ENCODE assay signal across 8 cellular contexts in genomic region chr7:128266891-128267839, GRCh38. TPM values are rescaled to one million over a fixed set of nuclear protein-coding genes. Genes with fewer than 3 reads are reported as not detected.
A peak's percentile ranks its signal among the peaks of the same experiment; 100 is the strongest.
DNase-seq lines count a peak whose midpoint lies in the region; ATAC-seq, FAIRE-seq and TF ChIP-seq lines count a peak whose summit lies in the region.

No MANE protein-coding gene starts in this region.

- no peaks in the 10 kb centered on the region for H3K79me2 ChIP-seq in keratinocyte (ENCODE audit: control insufficient read depth, insufficient read depth, low read length)

- H3K4me3 ChIP-seq in bronchial epithelial cell (ENCODE audit: low read depth, low read length) = no peak overlapping the region
- peak overlapping the region in 2 of 3 experiments; percentile 36 to 50 for H3K4me3 ChIP-seq in keratinocyte (ENCODE audit: control insufficient read depth in 2 of 3, extremely low read depth in 1 of 3, insufficient read depth in 2 of 3, low read depth in 1 of 3, low read length in 3 of 3)
- H3K4me3 ChIP-seq in stomach smooth muscle (ENCODE audit: low read length in 2 of 2) = peak overlapping the region; percentile 21 to 66

- H3K27me3 ChIP-seq in bronchial epithelial cell (ENCODE audit: control insufficient read depth, insufficient read depth, low read length) = no peaks in the 10 kb centered on the region
- no peaks in the 10 kb centered on the region for H3K27me3 ChIP-seq in keratinocyte (ENCODE audit: control insufficient read depth, extremely low read depth, insufficient read depth, low read length)
- peaks cover 17 to 19% of the 10 kb centered on the region in 2 donors for H3K27me3 ChIP-seq in stomach smooth muscle (ENCODE audit: control insufficient read depth in 1 of 2, insufficient read depth in 2 of 2, low read length in 2 of 2)

- no peaks in the 10 kb centered on the region for H3K9me3 ChIP-seq in keratinocyte (ENCODE audit: control insufficient read depth, low read depth, low read length)
- no peaks in the 10 kb centered on the region for H3K9me3 ChIP-seq in stomach smooth muscle (ENCODE audit: control insufficient read depth in 2 of 2, low read length in 2 of 2)

- TF ChIP-seq CTCF in bronchial epithelial cell (IDR thresholded peaks at IDR 0.05; ENCODE audit: insufficient read depth, low read length, severe bottlenecking) (no peak), keratinocyte (optimal IDR thresholded peaks at IDR 0.05 in 1 of 3, IDR thresholded peaks at IDR 0.05 in 1 of 3, conservative IDR thresholded peaks at IDR 0.05 in 1 of 3; ENCODE audit: extremely low read depth in 1 of 3, insufficient read depth in 2 of 3, low read length in 3 of 3) (peak in 1 of 3 experiments; percentile 14)

- DNase-seq in Ammon's horn (ENCODE audit: low spot score) (peak; percentile 66), NCI-H1694 (lab: John Stamatoyannopoulos, UW) (peak; percentile 87), bronchial epithelial cell (ENCODE audit: low read depth) (peak; percentile 83), keratinocyte (ENCODE audit: low read depth, low spot score) (peak; percentile 63), NAMALWA (ENCODE audit: low spot score) (no peak)

- H3K4me1 ChIP-seq in keratinocyte (ENCODE audit: control insufficient read depth, extremely low read depth, insufficient read depth, low read length) (peaks cover 32% of the 10 kb centered on the region), stomach smooth muscle (ENCODE audit: control insufficient read depth, insufficient read depth, low read length) (peaks cover 24% of the 10 kb centered on the region)

- H3K9ac ChIP-seq in keratinocyte (ENCODE audit: control insufficient read depth, extremely low read depth, insufficient read depth, low read length) (peak overlapping the region; percentile 67), stomach smooth muscle (ENCODE audit: low read length in 2 of 2) (peak overlapping the region; percentile 21 to 29)

- H3K27ac ChIP-seq in keratinocyte (ENCODE audit: control insufficient read depth, insufficient read depth, low read length) (peak overlapping the region; percentile 67), stomach smooth muscle (ENCODE audit: low read length) (no peak overlapping the region)

- no peak for FAIRE-seq in bronchial epithelial cell (lab: Jason Lieb, UNC)
- peak; percentile 96 for FAIRE-seq in keratinocyte (lab: Jason Lieb, UNC)

- peak overlapping the region; percentile 88 for H2AFZ ChIP-seq in keratinocyte (ENCODE audit: control insufficient read depth, low read length)

- no peaks in the 10 kb centered on the region for H3K9me1 ChIP-seq in keratinocyte (ENCODE audit: control insufficient read depth, extremely low read depth, insufficient read depth, low read length)

- peak overlapping the region; percentile 82 for H3K4me2 ChIP-seq in keratinocyte (ENCODE audit: control insufficient read depth, extremely low read depth, insufficient read depth, low read depth, low read length)

- no peaks in the 10 kb centered on the region for H4K20me1 ChIP-seq in keratinocyte (ENCODE audit: control insufficient read depth, extremely low read depth, insufficient read depth, low read length)

- H3K36me3 ChIP-seq in bronchial epithelial cell (ENCODE audit: control insufficient read depth, insufficient read depth, low read length) (no peaks in the 10 kb centered on the region), keratinocyte (ENCODE audit: control insufficient read depth in 2 of 2, extremely low read depth in 1 of 2, insufficient read depth in 2 of 2, low read length in 2 of 2) (no peaks in the 10 kb centered on the region), stomach smooth muscle (ENCODE audit: control insufficient read depth in 2 of 2, insufficient read depth in 2 of 2, low read length in 2 of 2) (no peaks in the 10 kb centered on the region)

- no peak for ATAC-seq in HG03039 (IDR thresholded peaks at IDR 0.05; ENCODE audit: unreplicated experiment)
- ATAC-seq in HG03342 (IDR thresholded peaks at IDR 0.05; ENCODE audit: unreplicated experiment) = no peak

- dilution Hi-C loops in keratinocyte (cut with MboI; ENCODE audit: extremely low pct_ligation_motif_present, low sequenced_read_pairs) = no loop called here

RNA-seq across cellular contexts. Expression of gene LEP, which starts 26.1 kb away (rescaled TPM):
- total RNA-seq in bronchial epithelial cell = under 0.01 TPM in 2 replicates
- polyA plus RNA-seq in keratinocyte = 0.10 to 0.50 TPM in 2 of 3 replicates, not detected in the other
- not detected for polyA plus RNA-seq in keratinocyte (2011; ENCODE audit: low read depth)
- polyA plus RNA-seq in keratinocyte (2011; cell fraction: cytosol; rRNA removed) = 0.01 and 0.04 TPM in 2 replicates
- polyA plus RNA-seq in keratinocyte (2011; cell fraction: nucleus; rRNA removed) = 0.03 TPM in 1 of 2 replicates, not detected in the other
- 0.04 TPM in 1 of 2 replicates, not detected in the other for polyA plus RNA-seq in keratinocyte (2012; ENCODE audit: low replicate concordance)
- polyA minus RNA-seq in keratinocyte = 0.06 to 0.23 TPM in 2 of 3 replicates, not detected in the other
- not detected for polyA minus RNA-seq in keratinocyte (2011; cell fraction: cytosol; rRNA and poly(A)+ RNA removed)
- not detected in 2 replicates for polyA minus RNA-seq in keratinocyte (2011; cell fraction: nucleus; rRNA and poly(A)+ RNA removed)
